In genomic region chr1:175023043-175023921, GRCh38 we compare ENCODE assay signal across 8 cellular contexts. TPM values are rescaled to one million over a fixed set of nuclear protein-coding genes. Genes with fewer than 3 reads are reported as not detected.
DNase-seq lines count a peak whose midpoint lies in the region; ATAC-seq and TF ChIP-seq lines count a peak whose summit lies in the region.

MRPS14 (minus strand) TSS chr1:175023425; CDS start chr1:175023408, 17 bp downstream.

- no peak for TF ChIP-seq CTCF in GM12864 (IDR thresholded peaks at IDR 0.05; ENCODE audit: low read depth, low read length, missing control alignments)
- TF ChIP-seq CTCF in SU-DHL-6 (IDR thresholded peaks at IDR 0.05; ENCODE audit: insufficient read depth, low read length, poor library complexity, severe bottlenecking): no peak
- peak in 1 of 3 donors; percentile 10 for TF ChIP-seq CTCF in ovary (IDR thresholded peaks at IDR 0.05)
- peak in 1 of 6 experiments; percentile 2 for TF ChIP-seq CTCF in thyroid gland (IDR thresholded peaks at IDR 0.05)

- H3K4me1 ChIP-seq in ovary (ENCODE audit: insufficient read depth): peaks cover 3% of the 10 kb centered on the region
- peaks cover 4 to 5% of the 10 kb centered on the region in 2 donors for H3K4me1 ChIP-seq in thyroid gland

- H3K4me3 ChIP-seq in GM12864 (ENCODE audit: low read depth, low read length): peak within 1 kb of the TSS; percentile 79
- H3K4me3 ChIP-seq in SU-DHL-6 (ENCODE audit: insufficient read depth, low read length, poor library complexity, severe bottlenecking): peak within 1 kb of the TSS; percentile 82
- H3K4me3 ChIP-seq in ovary: peak within 1 kb of the TSS; percentile 96
- H3K4me3 ChIP-seq in thyroid gland (replicated peaks in 1 of 3): peak within 1 kb of the TSS; percentile 60 to 75 (median 64)

- peak within 1 kb of the TSS; percentile 88 for H3K9ac ChIP-seq in SU-DHL-6 (ENCODE audit: low read length)

- no peaks in the 10 kb centered on the region for H3K27me3 ChIP-seq in SU-DHL-6 (ENCODE audit: low read length)
- H3K27me3 ChIP-seq in ovary: no peaks in the 10 kb centered on the region
- no peaks in the 10 kb centered on the region for H3K27me3 ChIP-seq in thyroid gland

- POLR2A ChIA-PET in activated naive CD8-positive, alpha-beta T cell treated with anti-CD3 and anti-CD28 coated beads, Interleukin-2, amount 10 ng/mL, durations not matched to agents 7 days and 5 days (lab: Charles Lee): interaction anchor here (0.6 to 4.6 kb wide), 13 partner anchors 9 to 223 kb away, joined by 3 to 105 read pairs (median 3); partner anchors contain the start of genes CACYBP and TNN

- DNase-seq in GM12864 (ENCODE audit: low read depth) (peak; percentile 98), NCI-H128 (lab: John Stamatoyannopoulos, UW; ENCODE audit: unreplicated experiment) (peak; percentile 94), Right ventricle myocardium inferior (ENCODE audit: missing footprints) (peak; percentile 98), ovary (peak; percentile 98 to 99 (median 98)), thyroid gland (peak; percentile 96 to 97)
- DNase-seq in activated naive CD8-positive, alpha-beta T cell treated with anti-CD3 and anti-CD28 coated beads, Interleukin-2, amount 10 ng/mL, durations not matched to agents 7 days and 5 days: peak; percentile 96

- H3K27me3 Mint-ChIP-seq in activated naive CD8-positive, alpha-beta T cell treated with anti-CD3 and anti-CD28 coated beads, Interleukin-2, amount 10 ng/mL, durations not matched to agents 7 days and 5 days: no peaks in the 10 kb centered on the region

- peaks cover 38% of the 10 kb centered on the region for H3K79me2 ChIP-seq in SU-DHL-6 (ENCODE audit: insufficient read depth, low read length)

- H3K9me3 Mint-ChIP-seq in activated naive CD8-positive, alpha-beta T cell treated with anti-CD3 and anti-CD28 coated beads, Interleukin-2, amount 10 ng/mL, durations not matched to agents 7 days and 5 days: peaks cover 1% of the 10 kb centered on the region

- TF ChIP-seq EP300 in ovary (IDR thresholded peaks at IDR 0.05): no peak

- H3K9me3 ChIP-seq in SU-DHL-6 (ENCODE audit: insufficient read depth, low read length): no peaks in the 10 kb centered on the region
- no peaks in the 10 kb centered on the region for H3K9me3 ChIP-seq in ovary
- H3K9me3 ChIP-seq in thyroid gland: no peaks in the 10 kb centered on the region

- H3K4me1 Mint-ChIP-seq in activated naive CD8-positive, alpha-beta T cell treated with anti-CD3 and anti-CD28 coated beads, Interleukin-2, amount 10 ng/mL, durations not matched to agents 7 days and 5 days: peaks cover 25% of the 10 kb centered on the region

- no peaks in the 10 kb centered on the region for H4K20me1 ChIP-seq in SU-DHL-6 (ENCODE audit: low read depth, low read length)

- TF ChIP-seq POLR2A in ovary (IDR thresholded peaks at IDR 0.05) (peak; percentile 71), thyroid gland (IDR thresholded peaks at IDR 0.05) (peak; percentile 1 to 85)

- H3K4me2 ChIP-seq in SU-DHL-6 (ENCODE audit: low read depth, low read length, poor library complexity, severe bottlenecking): peak within 1 kb of the TSS; percentile 97

- intact Hi-C loops in Right ventricle myocardium inferior (cut with DNase I) (loop anchor here (2.0 kb wide), 1 partner anchor 24 kb away; the partner anchor contains the start of gene CACYBP), ovary (cut with DNase I) (loop anchor here in 1 of 4 donors (1.0 kb wide), 1 partner anchor 24 kb away; the partner anchor contains the start of gene CACYBP), thyroid gland (cut with DNase I) (no loop called here)

- peak within 1 kb of the TSS; percentile 93 for H3K27ac Mint-ChIP-seq in activated naive CD8-positive, alpha-beta T cell treated with anti-CD3 and anti-CD28 coated beads, Interleukin-2, amount 10 ng/mL, durations not matched to agents 7 days and 5 days

- H3K27ac ChIP-seq in SU-DHL-6 (ENCODE audit: low read depth, low read length) (peak within 1 kb of the TSS; percentile 58), ovary (peak within 1 kb of the TSS; percentile 73 to 76), thyroid gland (peak within 1 kb of the TSS; percentile 1 to 74 (median 71))

- H2AFZ ChIP-seq in SU-DHL-6 (ENCODE audit: low read depth, low read length, severe bottlenecking): peak within 1 kb of the TSS; percentile 91

- H3K4me3 Mint-ChIP-seq in activated naive CD8-positive, alpha-beta T cell treated with anti-CD3 and anti-CD28 coated beads, Interleukin-2, amount 10 ng/mL, durations not matched to agents 7 days and 5 days: peak within 1 kb of the TSS; percentile 93

- no peaks in the 10 kb centered on the region for H3K9me2 ChIP-seq in SU-DHL-6 (replicated peaks; ENCODE audit: insufficient read depth, low read length)

- ATAC-seq in HG02678 (IDR thresholded peaks at IDR 0.05; ENCODE audit: unreplicated experiment): peak; percentile 91
- peak; percentile 95 for ATAC-seq in activated naive CD8-positive, alpha-beta T cell treated with anti-CD3 and anti-CD28 coated beads, Interleukin-2, amount 10 ng/mL, durations not matched to agents 7 days and 5 days (ENCODE audit: low read depth)
- ATAC-seq in Right ventricle myocardium inferior: peak; percentile 99

- peaks cover 5% of the 10 kb centered on the region for H3K36me3 Mint-ChIP-seq in activated naive CD8-positive, alpha-beta T cell treated with anti-CD3 and anti-CD28 coated beads, Interleukin-2, amount 10 ng/mL, durations not matched to agents 7 days and 5 days

- no peaks in the 10 kb centered on the region for H3K36me3 ChIP-seq in SU-DHL-6 (ENCODE audit: low read length)
- H3K36me3 ChIP-seq in ovary: no peaks in the 10 kb centered on the region
- peaks cover 0 to under 1% of the 10 kb centered on the region in 2 donors for H3K36me3 ChIP-seq in thyroid gland

- WGBS in ovary, 3 donors: 2 to 3% (median 3%) methylated on average over 42 of the region's 42 CpGs
- WGBS in thyroid gland, 2 donors: 4 to 6% methylated on average over 26 to 28 of the region's 42 CpGs

- H3F3A ChIP-seq in SU-DHL-6 (ENCODE audit: insufficient read depth): peaks cover 23% of the 10 kb centered on the region

RNA-seq across cellular contexts. Expression of gene MRPS14, which starts in this region (rescaled TPM):
- 10 to 100 TPM; 34.0 to 38.4 TPM for total RNA-seq in activated naive CD8-positive, alpha-beta T cell treated with anti-CD3 and anti-CD28 coated beads, Interleukin-2, amount 10 ng/mL, durations not matched to agents 7 days and 5 days
- total RNA-seq in Right ventricle myocardium inferior: 29.2 TPM
- 10 to 100 TPM; 21.1 to 30.9 (median 26.2) TPM for total RNA-seq in ovary
- 10 to 100 TPM; 21.0 to 38.0 TPM for polyA plus RNA-seq in ovary
- total RNA-seq in thyroid gland: 10 to 100 TPM; 30.6 to 43.8 (median 38.4) TPM

Comparison
In these comparisons a context has a peak if more than half of its experiments do, and no peak if none do; other contexts are left out.
1. Peak in every context shown above with its lines: DNase-seq, ATAC-seq, H3K4me3 ChIP-seq and H3K27ac ChIP-seq.